In the genomic region with DNA sequence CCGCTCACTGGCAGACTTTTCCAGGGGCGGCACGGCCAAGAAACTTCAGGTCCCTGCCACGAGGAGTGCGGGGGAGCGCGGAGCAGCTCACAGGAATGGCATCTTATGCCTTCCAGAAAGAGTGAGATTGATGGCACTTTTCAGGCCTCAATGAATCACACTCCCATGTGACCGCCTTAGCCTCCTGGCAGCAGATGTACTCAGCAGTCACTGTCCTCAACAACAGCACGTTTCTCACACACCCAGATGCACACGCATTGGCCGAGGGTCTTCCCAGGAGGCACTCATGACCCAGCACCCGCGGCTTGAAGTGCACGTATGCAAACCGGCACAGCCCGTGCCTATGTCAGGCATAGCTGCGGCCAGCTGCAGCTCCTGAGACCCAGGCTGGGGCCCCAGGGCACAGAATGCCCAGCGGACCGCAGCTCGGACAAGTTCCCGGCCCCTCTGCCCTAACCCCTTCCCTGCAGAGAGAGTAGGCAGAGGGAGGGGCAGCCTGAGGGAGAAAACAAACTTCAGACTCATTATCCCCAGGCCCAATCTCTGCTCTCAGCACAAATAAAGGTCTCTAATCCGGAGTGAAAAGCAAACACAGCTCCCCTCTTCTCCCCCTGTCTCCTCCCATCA, we compare ENCODE assay signal across 12 cellular contexts. TPM values are rescaled to one million over a fixed set of nuclear protein-coding genes. Genes with fewer than 3 reads are reported as not detected.
DNase-seq lines count a peak whose midpoint lies in the region; ATAC-seq, FAIRE-seq and TF ChIP-seq lines count a peak whose summit lies in the region.
"Had no signal": no experiment of that assay in that cellular context is flagged by ENCODE, and none has a peak within 500 bp of the region (broad histone marks: within the 10 kb centered on the region; RNA-seq: fewer than 3 reads in every experiment).

No MANE protein-coding gene starts in this region.

- H3K4me3 Mint-ChIP-seq in astrocyte (ENCODE audit: unreplicated experiment): no peak overlapping the region
- H3K4me3 Mint-ChIP-seq: activated T-cell treated with anti-CD3 and anti-CD28 coated beads, Interleukin-2, amount 50 U/mL, for 24 hours; stimulated activated naive CD8-positive, alpha-beta T cell treated with anti-CD3 and anti-CD28 coated beads, Interleukin-15, Interleukin-2, amounts not matched to agents 100 ng/mL and 50 ng/mL, for 24 hours had no signal

- H3K36me3 Mint-ChIP-seq in astrocyte (ENCODE audit: low read depth, unreplicated experiment): no peaks in the 10 kb centered on the region

- peak overlapping the region; percentile 3 for H3K4me3 ChIP-seq in astrocyte (ENCODE audit: insufficient read depth, low read depth, low read length)
- H3K4me3 ChIP-seq in left lung: no peak overlapping the region
- no peak overlapping the region for H3K4me3 ChIP-seq in HAP-1
- H3K4me3 ChIP-seq: psoas muscle had no signal

- H3K27me3 Mint-ChIP-seq in astrocyte (ENCODE audit: low read depth, unreplicated experiment): peaks cover 17% of the 10 kb centered on the region
- H3K27me3 Mint-ChIP-seq: stimulated activated naive CD8-positive, alpha-beta T cell treated with anti-CD3 and anti-CD28 coated beads, Interleukin-15, Interleukin-2, amounts not matched to agents 100 ng/mL and 50 ng/mL, for 24 hours had no signal

- in situ Hi-C loops in HAP-1 (cut with MboI; ENCODE audit: low sequenced_read_pairs): no loop called here

- ATAC-seq in left lung: peak; percentile 43

- peak overlapping the region; percentile 75 for H3K4me2 ChIP-seq in astrocyte (ENCODE audit: low read length)

- no peaks in the 10 kb centered on the region for H4K20me1 ChIP-seq in astrocyte (ENCODE audit: insufficient read depth, low read length)

- intact Hi-C loops in left lung (cut with DNase I): no loop called here

- TF ChIP-seq CTCF in astrocyte (IDR thresholded peaks at IDR 0.05; ENCODE audit: insufficient read depth, low read depth, low read length): no peak
- no peak for TF ChIP-seq CTCF in left lung (IDR thresholded peaks at IDR 0.05)

- H3K4me1 ChIP-seq in astrocyte (ENCODE audit: insufficient read depth, low read length) (peaks cover 15% of the 10 kb centered on the region), left lung (no peaks in the 10 kb centered on the region), HAP-1 (no peaks in the 10 kb centered on the region)
- H3K4me1 ChIP-seq: psoas muscle had no signal

- DNase-seq in A172 (ENCODE audit: low spot score) (peak; percentile 81), HPDE6-E6E7 (ENCODE audit: extremely low spot score) (peak; percentile 43), astrocyte (ENCODE audit: low read depth) (peak; percentile 92), left lung (no peak), GM19238 (ENCODE audit: insufficient read length, low spot score) (no peak), HAP-1 (ENCODE audit: low spot score in 2 of 2) (no peak), erythroblast (lab: John Stamatoyannopoulos, UW) (no peak)
- no peak for DNase-seq in activated CD8-positive, alpha-beta memory T cell treated with anti-CD3 and anti-CD28 coated beads, Interleukin-2, amount 50 U/mL, for 48 hours
- DNase-seq: activated T-cell treated with anti-CD3 and anti-CD28 coated beads, Interleukin-2, amount 50 U/mL, for 24 hours had no signal

- peak overlapping the region; percentile 60 for H3K9ac ChIP-seq in astrocyte (ENCODE audit: low read length)

- H3K36me3 ChIP-seq in astrocyte (ENCODE audit: insufficient read depth, low read length) (no peaks in the 10 kb centered on the region), left lung (no peaks in the 10 kb centered on the region), HAP-1 (replicated peaks) (no peaks in the 10 kb centered on the region)

- FAIRE-seq in astrocyte (lab: Jason Lieb, UNC): peak; percentile 88

- no peak overlapping the region for H3K27ac ChIP-seq in astrocyte (ENCODE audit: low read depth, low read length)
- no peak overlapping the region for H3K27ac ChIP-seq in left lung
- H3K27ac ChIP-seq: C4-2B, psoas muscle had no signal

- no peak overlapping the region for H3K27ac Mint-ChIP-seq in astrocyte (ENCODE audit: unreplicated experiment)
- H3K27ac Mint-ChIP-seq: activated T-cell treated with anti-CD3 and anti-CD28 coated beads, Interleukin-2, amount 50 U/mL, for 24 hours; stimulated activated naive CD8-positive, alpha-beta T cell treated with anti-CD3 and anti-CD28 coated beads, Interleukin-15, Interleukin-2, amounts not matched to agents 100 ng/mL and 50 ng/mL, for 24 hours had no signal

- peaks cover 10% of the 10 kb centered on the region for H3K27me3 ChIP-seq in astrocyte (ENCODE audit: insufficient read depth, low read length)
- no peaks in the 10 kb centered on the region for H3K27me3 ChIP-seq in left lung
- no peaks in the 10 kb centered on the region for H3K27me3 ChIP-seq in HAP-1 (ENCODE audit: low read depth)

- H2AFZ ChIP-seq in astrocyte (ENCODE audit: low read depth, low read length): peak overlapping the region; percentile 67

- H3K4me1 Mint-ChIP-seq in astrocyte (ENCODE audit: low read depth, unreplicated experiment): peaks cover 3% of the 10 kb centered on the region

- no peak for TF ChIP-seq POLR2A in erythroblast (IDR thresholded peaks at IDR 0.05; ENCODE audit: low read length)

- no peaks in the 10 kb centered on the region for H3K9me3 ChIP-seq in astrocyte (ENCODE audit: insufficient read depth, low read depth, low read length)
- no peaks in the 10 kb centered on the region for H3K9me3 ChIP-seq in left lung
- no peaks in the 10 kb centered on the region for H3K9me3 ChIP-seq in HAP-1
- H3K9me3 ChIP-seq: psoas muscle had no signal

- no peaks in the 10 kb centered on the region for H3K9me3 Mint-ChIP-seq in astrocyte (ENCODE audit: unreplicated experiment)
- H3K9me3 Mint-ChIP-seq: activated T-cell treated with anti-CD3 and anti-CD28 coated beads, Interleukin-2, amount 50 U/mL, for 24 hours; stimulated activated naive CD8-positive, alpha-beta T cell treated with anti-CD3 and anti-CD28 coated beads, Interleukin-15, Interleukin-2, amounts not matched to agents 100 ng/mL and 50 ng/mL, for 24 hours had no signal

- H3K79me2 ChIP-seq in astrocyte (ENCODE audit: insufficient read depth, low read length): no peaks in the 10 kb centered on the region

RNA-seq across cellular contexts. Expression of a gene that starts 48.3 kb away (rescaled TPM):
- 12.1 and 16.8 TPM in 2 replicates for total RNA-seq in A172 (2014; rRNA removed; shearing (Covaris generic))
- total RNA-seq in astrocyte (19.6 and 21.6 TPM in 2 replicates), left lung (10 to 100 TPM; 13.2 to 21.1 TPM)

RNA-seq across cellular contexts. Expression of a gene that starts 48.4 kb away (rescaled TPM):
- total RNA-seq in A172 (2014; rRNA removed; shearing (Covaris generic)): 25.4 and 34.5 TPM in 2 replicates
- total RNA-seq in astrocyte (27.6 and 28.3 TPM in 2 replicates), left lung (10 to 100 TPM; 23.7 to 27.8 TPM)

Comparison
In these comparisons a context has a peak if more than half of its experiments do, and no peak if none do; other contexts are left out.
1. DNase-seq: peak in A172 (single experiment), HPDE6-E6E7 (single experiment) and astrocyte (single experiment); none in left lung (0 of 2), GM19238 (single experiment), activated CD8-positive, alpha-beta memory T cell treated with anti-CD3 and anti-CD28 coated beads, Interleukin-2, amount 50 U/mL, for 48 hours (single experiment), HAP-1 (0 of 2) and erythroblast (0 of 2).